13 cellular contexts compared by ENCODE assay signal in genomic region chr15:90202929-90203328, GRCh38. TPM values are rescaled to one million over a fixed set of nuclear protein-coding genes. Genes with fewer than 3 reads are reported as not detected.
DNase-seq lines count a peak whose midpoint lies in the region; ATAC-seq and TF ChIP-seq lines count a peak whose summit lies in the region.
"Had no signal": no experiment of that assay in that cellular context is flagged by ENCODE, and none has a peak within 500 bp of the region (broad histone marks: within the 10 kb centered on the region; RNA-seq: fewer than 3 reads in every experiment).

No MANE protein-coding gene starts in this region.

- no peak overlapping the region for H2AFZ ChIP-seq in neural cell (ENCODE audit: low read depth, low read length)

- TF ChIP-seq RAD21 in neural cell (conservative IDR thresholded peaks at IDR 0.05), result no peak

- no peaks in the 10 kb centered on the region for H3K27me3 Mint-ChIP-seq in CD4-positive, CD25-positive, alpha-beta regulatory T cell

- H3F3A ChIP-seq in neural cell (ENCODE audit: insufficient read depth, low read length, poor library complexity, severe bottlenecking), result no peaks in the 10 kb centered on the region

- no peaks in the 10 kb centered on the region for H3K9me3 Mint-ChIP-seq in CD4-positive, CD25-positive, alpha-beta regulatory T cell

- no peaks in the 10 kb centered on the region for H3K27me3 ChIP-seq in CD4-positive, CD25-positive, alpha-beta regulatory T cell (ENCODE audit: control insufficient read depth, insufficient read depth, low read length)
- H3K27me3 ChIP-seq in MG63 (no peaks in the 10 kb centered on the region), neural cell (ENCODE audit: insufficient read depth, low read depth, low read length) (no peaks in the 10 kb centered on the region)

- ATAC-seq in CD4-positive, CD25-positive, alpha-beta regulatory T cell (ENCODE audit: low read depth in 2 of 2), result no peak
- no peak for ATAC-seq in HG03108 (IDR thresholded peaks at IDR 0.05; ENCODE audit: unreplicated experiment)
- ATAC-seq: esophagus mucosa had no signal

- peak overlapping the region; percentile 89 to 99 (median 93) for H3K4me3 Mint-ChIP-seq in CD4-positive, CD25-positive, alpha-beta regulatory T cell

- H3K4me3 ChIP-seq in CD4-positive, CD25-positive, alpha-beta regulatory T cell (ENCODE audit: low read depth, low read length), result no peak overlapping the region
- H3K4me3 ChIP-seq in MG63 (peak overlapping the region; percentile 89), coronary artery (peak overlapping the region; percentile 98), neural cell (ENCODE audit: low read length) (peak overlapping the region; percentile 89)
- H3K4me3 ChIP-seq: lung had no signal

- H3K9ac ChIP-seq in neural cell (ENCODE audit: low read length), result peak overlapping the region; percentile 91

- no peak overlapping the region for H3K27ac ChIP-seq in CD4-positive, CD25-positive, alpha-beta regulatory T cell (ENCODE audit: insufficient read depth, low read length, poor library complexity, severe bottlenecking)
- no peak overlapping the region for H3K27ac ChIP-seq in coronary artery
- H3K27ac ChIP-seq in neural cell (ENCODE audit: low read length), result no peak overlapping the region

- TF ChIP-seq EP300 in neural cell (conservative IDR thresholded peaks at IDR 0.05; ENCODE audit: poor library complexity, severe bottlenecking), result no peak

- peaks cover 25% of the 10 kb centered on the region for H3K4me1 ChIP-seq in CD4-positive, CD25-positive, alpha-beta regulatory T cell (ENCODE audit: control insufficient read depth, insufficient read depth, low read length, poor library complexity, severe bottlenecking)

- H3K9me2 ChIP-seq in neural cell (ENCODE audit: insufficient read depth, low read length), result no peaks in the 10 kb centered on the region

- peaks cover 5% of the 10 kb centered on the region for H3K36me3 Mint-ChIP-seq in CD4-positive, CD25-positive, alpha-beta regulatory T cell

- H3K9me3 ChIP-seq in CD4-positive, CD25-positive, alpha-beta regulatory T cell (ENCODE audit: control insufficient read depth in 2 of 2, low read length in 2 of 2), result no peaks in the 10 kb centered on the region
- H3K9me3 ChIP-seq in MG63, result no peaks in the 10 kb centered on the region
- no peaks in the 10 kb centered on the region for H3K9me3 ChIP-seq in neural cell (ENCODE audit: low read length)

- H4K20me1 ChIP-seq in neural cell (ENCODE audit: insufficient read depth), result no peaks in the 10 kb centered on the region

- peak overlapping the region; percentile 95 for H3K4me2 ChIP-seq in neural cell (ENCODE audit: low read length)

- H3K36me3 ChIP-seq in CD4-positive, CD25-positive, alpha-beta regulatory T cell (ENCODE audit: control insufficient read depth, insufficient read depth, low read length), result no peaks in the 10 kb centered on the region
- peaks cover 31% of the 10 kb centered on the region for H3K36me3 ChIP-seq in MG63
- no peaks in the 10 kb centered on the region for H3K36me3 ChIP-seq in neural cell (ENCODE audit: insufficient read depth, low read length)

- peaks cover 43% of the 10 kb centered on the region for H3K79me2 ChIP-seq in neural cell (replicated peaks; ENCODE audit: insufficient read depth, low read length)

- H3K27ac Mint-ChIP-seq in CD4-positive, CD25-positive, alpha-beta regulatory T cell, result peak overlapping the region in 1 of 3 donors; percentile 83

- TF ChIP-seq CTCF in coronary artery (IDR thresholded peaks at IDR 0.05) (no peak), neural cell (IDR thresholded peaks at IDR 0.05; ENCODE audit: poor library complexity, severe bottlenecking) (no peak)

- H3K4me1 Mint-ChIP-seq in CD4-positive, CD25-positive, alpha-beta regulatory T cell, result peaks cover 0 to 30% (median 14%) of the 10 kb centered on the region in 4 donors

- no peak for DNase-seq in CD4-positive, CD25-positive, alpha-beta regulatory T cell
- DNase-seq in MG63 (no peak), coronary artery (ENCODE audit: low spot score) (no peak), NCI-H748 treated with DMSO at 0.1 percent for 48 hours (lab: John Stamatoyannopoulos, UW) (no peak), medulla oblongata (ENCODE audit: extremely low spot score) (no peak), KG1 (lab: John Stamatoyannopoulos, UW) (no peak)
- DNase-seq: DMS53; NCI-H345; stimulated activated CD4-positive, alpha-beta T cell treated with anti-CD3 and anti-CD28 coated beads, Interleukin-1b, Interleukin-23, amount 100 ng/mL, for 48 hours had no signal

TF ChIP-seq in neural cell, 6 proteins besides CTCF, POLR2A, EP300 and RAD21:
- TF ChIP-seq TAF1 (IDR thresholded peaks at IDR 0.05; ENCODE audit: low read depth) (no peak), SMC3 (conservative IDR thresholded peaks at IDR 0.05; ENCODE audit: poor library complexity) (no peak), MXI1 (conservative IDR thresholded peaks at IDR 0.05; ENCODE audit: poor library complexity, severe bottlenecking) (no peak), POLR2AphosphoS5 (IDR thresholded peaks at IDR 0.05) (no peak), EZH2 (IDR thresholded peaks at IDR 0.05; ENCODE audit: borderline replicate concordance, insufficient read depth, low read length, poor library complexity, severe bottlenecking) (no peak), REST (IDR thresholded peaks at IDR 0.05; ENCODE audit: borderline replicate concordance) (no peak)

RNA-seq across cellular contexts. Expression of gene SEMA4B, which starts 1.8 kb away (rescaled TPM):
- 20.2 TPM for total RNA-seq in CD4-positive, CD25-positive, alpha-beta regulatory T cell
- polyA plus RNA-seq in CD4-positive, CD25-positive, alpha-beta regulatory T cell, result 1 to 10 TPM; 5.1 to 7.3 (median 6.8) TPM
- 3.7 and 19.0 TPM in 2 replicates for total RNA-seq in MG63 (2014; rRNA removed; shearing (Covaris generic); ENCODE audit: low replicate concordance)
- 11.0 and 12.1 TPM in 2 replicates for polyA plus RNA-seq in neural cell
- 24.4 and 45.3 TPM in 2 replicates for polyA minus RNA-seq in neural cell

RNA-seq across cellular contexts. Expression of gene CIB1, which starts 30.8 kb away (rescaled TPM):
- 148 TPM for total RNA-seq in CD4-positive, CD25-positive, alpha-beta regulatory T cell
- 100 to 1,000 TPM; 185 to 263 (median 222) TPM for polyA plus RNA-seq in CD4-positive, CD25-positive, alpha-beta regulatory T cell
- 48.7 and 158 TPM in 2 replicates for total RNA-seq in MG63 (2014; rRNA removed; shearing (Covaris generic); ENCODE audit: low replicate concordance)
- 9.4 and 10.2 TPM in 2 replicates for polyA plus RNA-seq in neural cell
- 1.5 and 2.3 TPM in 2 replicates for polyA minus RNA-seq in neural cell

RNA-seq across cellular contexts. Expression of gene GDPGP1, which starts 31.1 kb away (rescaled TPM):
- total RNA-seq in CD4-positive, CD25-positive, alpha-beta regulatory T cell, result 3.3 TPM
- polyA plus RNA-seq in CD4-positive, CD25-positive, alpha-beta regulatory T cell, result 1 to 10 TPM in 2 of 4 donors, under 1 TPM in 2; 0.84 to 1.6 (median 1.1) TPM
- total RNA-seq in MG63 (2014; rRNA removed; shearing (Covaris generic); ENCODE audit: low replicate concordance), result 0.86 and 6.4 TPM in 2 replicates
- polyA plus RNA-seq in neural cell, result 4.3 and 5.8 TPM in 2 replicates
- 10.5 and 12.5 TPM in 2 replicates for polyA minus RNA-seq in neural cell

RNA-seq across cellular contexts. Expression of gene TTLL13, which starts 46.4 kb away (rescaled TPM):
- 0.25 TPM for total RNA-seq in CD4-positive, CD25-positive, alpha-beta regulatory T cell
- polyA plus RNA-seq in CD4-positive, CD25-positive, alpha-beta regulatory T cell, result under 1 TPM in 3 of 4 donors, not detected in 1; 0.13 to 0.64 (median 0.18) TPM
- total RNA-seq in MG63 (2014; rRNA removed; shearing (Covaris generic); ENCODE audit: low replicate concordance), result 0.07 TPM in 1 of 2 replicates, not detected in the other
- polyA plus RNA-seq in neural cell, result 0.33 TPM in 1 of 2 replicates, not detected in the other
- not detected in 2 replicates for polyA minus RNA-seq in neural cell
- total RNA-seq: esophagus mucosa had no signal
